21 cellular contexts compared by ENCODE assay signal in the genomic region with DNA sequence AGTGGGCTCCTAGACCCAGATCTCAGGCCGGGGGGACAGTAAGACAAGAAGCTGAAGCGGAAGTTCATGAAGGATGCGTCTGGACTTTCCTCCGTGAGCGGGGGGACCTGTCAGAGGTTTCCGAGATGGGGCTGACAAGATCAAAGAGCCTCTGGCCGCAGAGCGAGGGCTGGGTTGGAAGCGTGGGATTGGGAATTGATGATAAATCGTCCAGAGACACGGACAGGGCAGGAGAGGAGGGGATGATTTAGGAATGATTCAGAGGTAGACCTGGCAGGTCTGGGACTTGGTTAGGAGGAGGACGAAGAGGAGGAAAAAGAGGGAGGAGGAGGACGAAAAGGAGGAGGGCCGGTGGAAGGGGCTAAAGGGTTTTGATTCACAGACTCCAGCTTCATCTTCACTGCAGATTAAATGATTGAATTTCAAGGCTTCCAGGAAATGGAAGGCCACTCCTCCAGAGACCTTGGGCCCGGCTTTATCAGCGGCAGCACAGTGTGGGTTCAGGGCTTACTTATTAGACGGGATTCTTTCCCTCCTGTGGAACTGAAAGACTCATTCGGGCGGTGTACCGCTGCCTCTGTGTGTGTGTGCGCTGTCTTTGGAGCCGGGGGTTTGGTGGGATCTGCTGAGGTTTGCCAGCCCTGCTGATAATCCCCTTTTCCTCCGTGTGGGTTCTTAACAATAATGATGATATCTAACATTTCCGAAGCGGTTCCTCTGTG.
DNase-seq lines count a peak whose midpoint lies in the region; ATAC-seq, FAIRE-seq and TF ChIP-seq lines count a peak whose summit lies in the region.
"Had no signal": no experiment of that assay in that cellular context is flagged by ENCODE, and none has a peak within 500 bp of the region (broad histone marks: within the 10 kb centered on the region; RNA-seq: fewer than 3 reads in every experiment).

No MANE protein-coding gene starts in this region.

- H3K36me3 ChIP-seq in bronchial epithelial cell (ENCODE audit: control insufficient read depth, insufficient read depth, low read length) = no peaks in the 10 kb centered on the region
- H3K36me3 ChIP-seq: BLaER1, esophagus muscularis mucosa, left lung, right atrium auricular region, WERI-Rb-1 had no signal

- H3K4me3 ChIP-seq in A549 (no peak overlapping the region), bronchial epithelial cell (ENCODE audit: low read depth, low read length) (no peak overlapping the region)
- H3K4me3 ChIP-seq: BLaER1, esophagus muscularis mucosa, left lung, right atrium auricular region had no signal

- H3K27me3 ChIP-seq in bronchial epithelial cell (ENCODE audit: control insufficient read depth, insufficient read depth, low read length) = no peaks in the 10 kb centered on the region
- H3K27me3 ChIP-seq: BLaER1, esophagus muscularis mucosa, left lung, right atrium auricular region had no signal

- H3K27me3 Mint-ChIP-seq in nephron (ENCODE audit: low read depth) = peaks cover 12% of the 10 kb centered on the region
- peaks cover 13% of the 10 kb centered on the region for H3K27me3 Mint-ChIP-seq in activated CD8-positive, alpha-beta memory T cell treated with anti-CD3 and anti-CD28 coated beads, Interleukin-2, amount 10 ng/mL, durations not matched to agents 7 days and 5 days

- peaks cover 2% of the 10 kb centered on the region for H3K36me3 Mint-ChIP-seq in nephron (ENCODE audit: low read depth)
- H3K36me3 Mint-ChIP-seq in activated CD8-positive, alpha-beta memory T cell treated with anti-CD3 and anti-CD28 coated beads, Interleukin-2, amount 10 ng/mL, durations not matched to agents 7 days and 5 days = no peaks in the 10 kb centered on the region

- peak overlapping the region; percentile 28 to 49 (median 30) for H3K27ac Mint-ChIP-seq in nephron
- no peak overlapping the region for H3K27ac Mint-ChIP-seq in activated CD8-positive, alpha-beta memory T cell treated with anti-CD3 and anti-CD28 coated beads, Interleukin-2, amount 10 ng/mL, durations not matched to agents 7 days and 5 days

- no peak for TF ChIP-seq EP300 in A549 (IDR thresholded peaks at IDR 0.05)

- no peak for TF ChIP-seq POLR2A in A549 (IDR thresholded peaks at IDR 0.05; ENCODE audit: low read length)

- no peak overlapping the region for H3K4me2 ChIP-seq in A549
- H3K4me2 ChIP-seq: BLaER1 had no signal

- DNase-seq in A549 (ENCODE audit: low read depth in 1 of 2, low spot score in 1 of 2) = no peak
- DNase-seq in OCI-M1 (lab: John Stamatoyannopoulos, UW) = peak; percentile 44
- DNase-seq in bronchial epithelial cell (ENCODE audit: low read depth) = peak; percentile 21
- DNase-seq in GM20000 (ENCODE audit: low spot score) = no peak
- DNase-seq in NCI-H2029 treated with DMSO at 0.1 percent for 48 hours (lab: John Stamatoyannopoulos, UW) = no peak
- DNase-seq in activated CD8-positive, alpha-beta memory T cell treated with anti-CD3 and anti-CD28 coated beads, Interleukin-2, amount 10 ng/mL, durations not matched to agents 7 days and 5 days = no peak
- DNase-seq: cerebellar nuclear complex; effector CD8-positive, alpha-beta T cell; HCEC 1CT; left lung; NCI-H1436; NCI-H2171 treated with DMSO at 0.1 percent for 48 hours; NCI-H748 treated with DMSO at 0.1 percent for 48 hours; T-helper 2 cell; WERI-Rb-1 had no signal

- peaks cover 13% of the 10 kb centered on the region for H3K4me1 Mint-ChIP-seq in nephron
- H3K4me1 Mint-ChIP-seq in activated CD8-positive, alpha-beta memory T cell treated with anti-CD3 and anti-CD28 coated beads, Interleukin-2, amount 10 ng/mL, durations not matched to agents 7 days and 5 days = no peaks in the 10 kb centered on the region

- CTCF ChIA-PET in A549 (lab: Yijun Ruan, JAX) = no interaction called here
- CTCF ChIA-PET in activated CD8-positive, alpha-beta memory T cell treated with anti-CD3 and anti-CD28 coated beads, Interleukin-2, amount 10 ng/mL, durations not matched to agents 7 days and 5 days (lab: Charles Lee) = no interaction called here

- H3K4me3 Mint-ChIP-seq in nephron = peak overlapping the region in 2 of 3 experiments; percentile 5 to 7
- no peak overlapping the region for H3K4me3 Mint-ChIP-seq in activated CD8-positive, alpha-beta memory T cell treated with anti-CD3 and anti-CD28 coated beads, Interleukin-2, amount 10 ng/mL, durations not matched to agents 7 days and 5 days

- no peak for TF ChIP-seq RAD21 in A549 (conservative IDR thresholded peaks at IDR 0.05 in 1 of 2, IDR thresholded peaks at IDR 0.05 in 1 of 2)

- H3K27ac ChIP-seq in A549 = peak overlapping the region; percentile 41 to 55; a peak in 4 of 6 replicates
- H3K27ac ChIP-seq: BLaER1, esophagus muscularis mucosa, left lung, right atrium auricular region, WERI-Rb-1 had no signal

- H3K4me1 ChIP-seq in A549 = peaks cover 2% of the 10 kb centered on the region; the same call in 2 of the 3 replicates
- H3K4me1 ChIP-seq: BLaER1, left lung, right atrium auricular region had no signal

- peak in 1 of 2 experiments; percentile 40; a peak in 3 of 6 replicates for ATAC-seq in A549
- no peak for ATAC-seq in activated CD8-positive, alpha-beta memory T cell treated with anti-CD3 and anti-CD28 coated beads, Interleukin-2, amount 10 ng/mL, durations not matched to agents 7 days and 5 days
- no peak for ATAC-seq in HG02870 (IDR thresholded peaks at IDR 0.05; ENCODE audit: unreplicated experiment)
- ATAC-seq: left lung had no signal

- H3K9me3 ChIP-seq in A549 = no peaks in the 10 kb centered on the region
- H3K9me3 ChIP-seq: esophagus muscularis mucosa, left lung, right atrium auricular region had no signal

- WGBS in A549 (ENCODE audit: missing lambda C conversion rate) = 71% methylated on average over 25 of the region's 25 CpGs

- FAIRE-seq in A549 (lab: Jason Lieb, UNC) (no peak), bronchial epithelial cell (lab: Jason Lieb, UNC) (peak; percentile 23)
- FAIRE-seq: A204.1 had no signal

- TF ChIP-seq CTCF in A549 (IDR thresholded peaks at IDR 0.05) = no peak
- TF ChIP-seq CTCF in bronchial epithelial cell (IDR thresholded peaks at IDR 0.05; ENCODE audit: insufficient read depth, low read length, severe bottlenecking) = no peak
- no peak for TF ChIP-seq CTCF in nephron (IDR thresholded peaks at IDR 0.05; ENCODE audit: unreplicated experiment in 3 of 3)
- no peak for TF ChIP-seq CTCF in GM20000 (IDR thresholded peaks at IDR 0.05; ENCODE audit: extremely low read depth, missing control alignments)

- H3K9me3 Mint-ChIP-seq in nephron = peaks cover 10% of the 10 kb centered on the region
- H3K9me3 Mint-ChIP-seq in activated CD8-positive, alpha-beta memory T cell treated with anti-CD3 and anti-CD28 coated beads, Interleukin-2, amount 10 ng/mL, durations not matched to agents 7 days and 5 days (ENCODE audit: low read depth) = no peaks in the 10 kb centered on the region

- POLR2A ChIA-PET in A549 (lab: Yijun Ruan, JAX) = no interaction called here

TF ChIP-seq in A549, 52 proteins besides CTCF, POLR2A, EP300 and RAD21 (continues in another document):
- TF ChIP-seq, protein P1, sequence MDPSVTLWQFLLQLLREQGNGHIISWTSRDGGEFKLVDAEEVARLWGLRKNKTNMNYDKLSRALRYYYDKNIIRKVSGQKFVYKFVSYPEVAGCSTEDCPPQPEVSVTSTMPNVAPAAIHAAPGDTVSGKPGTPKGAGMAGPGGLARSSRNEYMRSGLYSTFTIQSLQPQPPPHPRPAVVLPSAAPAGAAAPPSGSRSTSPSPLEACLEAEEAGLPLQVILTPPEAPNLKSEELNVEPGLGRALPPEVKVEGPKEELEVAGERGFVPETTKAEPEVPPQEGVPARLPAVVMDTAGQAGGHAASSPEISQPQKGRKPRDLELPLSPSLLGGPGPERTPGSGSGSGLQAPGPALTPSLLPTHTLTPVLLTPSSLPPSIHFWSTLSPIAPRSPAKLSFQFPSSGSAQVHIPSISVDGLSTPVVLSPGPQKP (IDR thresholded peaks at IDR 0.05; ENCODE audit: low read depth, low read length) = no peak
- TF ChIP-seq HOXA7 (CRISPR knock-in tag; IDR thresholded peaks at IDR 0.05) (no peak), BHLHE40 (IDR thresholded peaks at IDR 0.05; ENCODE audit: low read depth, low read length) (no peak), ZSCAN20 (CRISPR knock-in tag; IDR thresholded peaks at IDR 0.05) (no peak), CEBPB (IDR thresholded peaks at IDR 0.05) (no peak), NR3C1 (IDR thresholded peaks at IDR 0.05) (no peak), CHD2 (IDR thresholded peaks at IDR 0.05; ENCODE audit: low read length, partially characterized antibody) (no peak), HOXB13 (CRISPR knock-in tag; IDR thresholded peaks at IDR 0.05; ENCODE audit: low read depth) (no peak), CBX8 (IDR thresholded peaks at IDR 0.05) (no peak), KDM5A (IDR thresholded peaks at IDR 0.05) (no peak), HDAC2 (IDR thresholded peaks at IDR 0.05) (no peak), RARB (CRISPR knock-in tag; IDR thresholded peaks at IDR 0.05) (no peak)
- TF ChIP-seq, protein P2, sequence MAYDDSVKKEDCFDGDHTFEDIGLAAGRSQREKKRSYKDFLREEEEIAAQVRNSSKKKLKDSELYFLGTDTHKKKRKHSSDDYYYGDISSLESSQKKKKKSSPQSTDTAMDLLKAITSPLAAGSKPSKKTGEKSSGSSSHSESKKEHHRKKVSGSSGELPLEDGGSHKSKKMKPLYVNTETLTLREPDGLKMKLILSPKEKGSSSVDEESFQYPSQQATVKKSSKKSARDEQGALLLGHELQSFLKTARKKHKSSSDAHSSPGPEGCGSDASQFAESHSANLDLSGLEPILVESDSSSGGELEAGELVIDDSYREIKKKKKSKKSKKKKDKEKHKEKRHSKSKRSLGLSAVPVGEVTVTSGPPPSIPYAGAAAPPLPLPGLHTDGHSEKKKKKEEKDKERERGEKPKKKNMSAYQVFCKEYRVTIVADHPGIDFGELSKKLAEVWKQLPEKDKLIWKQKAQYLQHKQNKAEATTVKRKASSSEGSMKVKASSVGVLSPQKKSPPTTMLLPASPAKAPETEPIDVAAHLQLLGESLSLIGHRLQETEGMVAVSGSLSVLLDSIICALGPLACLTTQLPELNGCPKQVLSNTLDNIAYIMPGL (CRISPR knock-in tag; IDR thresholded peaks at IDR 0.05; ENCODE audit: borderline replicate concordance) = no peak
- TF ChIP-seq, protein P3, sequence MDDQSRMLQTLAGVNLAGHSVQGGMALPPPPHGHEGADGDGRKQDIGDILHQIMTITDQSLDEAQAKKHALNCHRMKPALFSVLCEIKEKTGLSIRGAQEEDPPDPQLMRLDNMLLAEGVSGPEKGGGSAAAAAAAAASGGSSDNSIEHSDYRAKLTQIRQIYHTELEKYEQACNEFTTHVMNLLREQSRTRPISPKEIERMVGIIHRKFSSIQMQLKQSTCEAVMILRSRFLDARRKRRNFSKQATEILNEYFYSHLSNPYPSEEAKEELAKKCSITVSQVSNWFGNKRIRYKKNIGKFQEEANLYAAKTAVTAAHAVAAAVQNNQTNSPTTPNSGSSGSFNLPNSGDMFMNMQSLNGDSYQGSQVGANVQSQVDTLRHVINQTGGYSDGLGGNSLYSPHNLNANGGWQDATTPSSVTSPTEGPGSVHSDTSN (IDR thresholded peaks at IDR 0.05) = no peak

Comparison
In these comparisons a context has a peak if more than half of its experiments do, and no peak if none do; other contexts are left out.
1. DNase-seq: peak in OCI-M1 (single experiment) and bronchial epithelial cell (single experiment); none in A549 (0 of 2), GM20000 (single experiment), NCI-H2029 treated with DMSO at 0.1 percent for 48 hours (single experiment) and activated CD8-positive, alpha-beta memory T cell treated with anti-CD3 and anti-CD28 coated beads, Interleukin-2, amount 10 ng/mL, durations not matched to agents 7 days and 5 days (single experiment).